1 cellular context compared by ENCODE assay signal in genomic region chr7:91880413-91881241, GRCh38.
TF ChIP-seq lines count a peak whose summit lies in the region.

Gene MTERF1, minus strand, starts transcription at chr7:91880702. Its CDS starts 619 bp downstream, at chr7:91880083.

TF ChIP-seq in SK-N-SH, 30 proteins besides CTCF, POLR2A, EP300 and RAD21 (continued from another document):
- TF ChIP-seq, protein P1, sequence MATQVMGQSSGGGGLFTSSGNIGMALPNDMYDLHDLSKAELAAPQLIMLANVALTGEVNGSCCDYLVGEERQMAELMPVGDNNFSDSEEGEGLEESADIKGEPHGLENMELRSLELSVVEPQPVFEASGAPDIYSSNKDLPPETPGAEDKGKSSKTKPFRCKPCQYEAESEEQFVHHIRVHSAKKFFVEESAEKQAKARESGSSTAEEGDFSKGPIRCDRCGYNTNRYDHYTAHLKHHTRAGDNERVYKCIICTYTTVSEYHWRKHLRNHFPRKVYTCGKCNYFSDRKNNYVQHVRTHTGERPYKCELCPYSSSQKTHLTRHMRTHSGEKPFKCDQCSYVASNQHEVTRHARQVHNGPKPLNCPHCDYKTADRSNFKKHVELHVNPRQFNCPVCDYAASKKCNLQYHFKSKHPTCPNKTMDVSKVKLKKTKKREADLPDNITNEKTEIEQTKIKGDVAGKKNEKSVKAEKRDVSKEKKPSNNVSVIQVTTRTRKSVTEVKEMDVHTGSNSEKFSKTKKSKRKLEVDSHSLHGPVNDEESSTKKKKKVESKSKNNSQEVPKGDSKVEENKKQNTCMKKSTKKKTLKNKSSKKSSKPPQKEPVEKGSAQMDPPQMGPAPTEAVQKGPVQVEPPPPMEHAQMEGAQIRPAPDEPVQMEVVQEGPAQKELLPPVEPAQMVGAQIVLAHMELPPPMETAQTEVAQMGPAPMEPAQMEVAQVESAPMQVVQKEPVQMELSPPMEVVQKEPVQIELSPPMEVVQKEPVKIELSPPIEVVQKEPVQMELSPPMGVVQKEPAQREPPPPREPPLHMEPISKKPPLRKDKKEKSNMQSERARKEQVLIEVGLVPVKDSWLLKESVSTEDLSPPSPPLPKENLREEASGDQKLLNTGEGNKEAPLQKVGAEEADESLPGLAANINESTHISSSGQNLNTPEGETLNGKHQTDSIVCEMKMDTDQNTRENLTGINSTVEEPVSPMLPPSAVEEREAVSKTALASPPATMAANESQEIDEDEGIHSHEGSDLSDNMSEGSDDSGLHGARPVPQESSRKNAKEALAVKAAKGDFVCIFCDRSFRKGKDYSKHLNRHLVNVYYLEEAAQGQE (IDR thresholded peaks at IDR 0.05; ENCODE audit: low read depth, low read length) = peak; percentile 55; the same call in 1 of the 2 replicates
- TF ChIP-seq TAF1 (IDR thresholded peaks at IDR 0.05; ENCODE audit: borderline replicate concordance, low read depth, low read length) = peak; percentile 97
- TF ChIP-seq TCF12 (IDR thresholded peaks at IDR 0.05) = peak; percentile 50; the same call in 1 of the 2 replicates
- TF ChIP-seq USF1 (IDR thresholded peaks at IDR 0.05; ENCODE audit: borderline replicate concordance, low read depth) = no peak
- peak; percentile 84 for TF ChIP-seq CHD2 (IDR thresholded peaks at IDR 0.05; ENCODE audit: low read length, partially characterized antibody)
- peak; percentile 74 for TF ChIP-seq RCOR1 (IDR thresholded peaks at IDR 0.05; ENCODE audit: low read length)
- no peak; the same call in 1 of the 2 replicates for TF ChIP-seq NFIC (IDR thresholded peaks at IDR 0.05; ENCODE audit: borderline replicate concordance)
- TF ChIP-seq MAX (IDR thresholded peaks at IDR 0.05; ENCODE audit: low read depth) = peak; percentile 98
- TF ChIP-seq GABPA (IDR thresholded peaks at IDR 0.05; ENCODE audit: low read depth) = peak; percentile 99
